In genomic region chr1:236795757-236796719, GRCh38 we compare ENCODE assay signal across 8 cellular contexts. TPM values are rescaled to one million over a fixed set of nuclear protein-coding genes. Genes with fewer than 3 reads are reported as not detected.
DNase-seq lines count a peak whose midpoint lies in the region; ATAC-seq and TF ChIP-seq lines count a peak whose summit lies in the region.

No MANE protein-coding gene starts in this region.

- peaks cover 10% of the 10 kb centered on the region for H3K4me1 Mint-ChIP-seq in GM23338

- peaks cover 42% of the 10 kb centered on the region for H3K79me2 ChIP-seq in GM23338 (replicated peaks; ENCODE audit: insufficient read depth)

- intact Hi-C loops in aorta (cut with DNase I): no loop called here

- 1% methylated on average over 41 of the region's 41 CpGs for WGBS in aorta, 2 donors

- no peaks in the 10 kb centered on the region for H3K36me3 ChIP-seq in GM23338 (ENCODE audit: insufficient read depth)
- H3K36me3 ChIP-seq in neutrophil: no peaks in the 10 kb centered on the region
- no peaks in the 10 kb centered on the region for H3K36me3 ChIP-seq in aorta (ENCODE audit: control insufficient read depth in 1 of 2, insufficient read depth in 2 of 2, low read length in 1 of 2)

- H3F3A ChIP-seq in GM23338 (replicated peaks; ENCODE audit: low read depth): no peaks in the 10 kb centered on the region

- peak overlapping the region; percentile 95 for H3K4me2 ChIP-seq in GM23338

- no peak for DNase-seq in GM12865 (ENCODE audit: low read depth)
- peak; percentile 5 for DNase-seq in GM23338 (ENCODE audit: low spot score)
- peak; percentile 47 for DNase-seq in LHCN-M2 (ENCODE audit: low read depth)
- peak; percentile 15 for DNase-seq in activated CD8-positive, alpha-beta memory T cell treated with anti-CD3 and anti-CD28 coated beads, Interleukin-2, amount 50 U/mL, for 24 hours (ENCODE audit: extremely low read depth)
- peak; percentile 58 for DNase-seq in fibroblast of peridontal ligament (ENCODE audit: extremely low read depth)
- DNase-seq in aorta: no peak
- no peak for DNase-seq in NCI-H1105 treated with DMSO at 0.1 percent for 48 hours (lab: John Stamatoyannopoulos, UW)

- H3K9me3 ChIP-seq in neutrophil (no peaks in the 10 kb centered on the region), aorta (ENCODE audit: control insufficient read depth, low read length) (no peaks in the 10 kb centered on the region)

- H3K9me3 Mint-ChIP-seq in GM23338: no peaks in the 10 kb centered on the region

- H3K9me2 ChIP-seq in GM23338 (ENCODE audit: insufficient read depth): no peaks in the 10 kb centered on the region

- ATAC-seq in GM23338: peak; percentile 11
- peak; percentile 60 for ATAC-seq in aorta (ENCODE audit: low FRiP score)

- H3K27me3 Mint-ChIP-seq in GM23338 (ENCODE audit: insufficient read depth, low read depth, poor library complexity): peaks cover 8% of the 10 kb centered on the region

- H3K4me3 ChIP-seq in GM12865 (ENCODE audit: low read depth, low read length): peak overlapping the region; percentile 84
- H3K4me3 ChIP-seq in GM23338: peak overlapping the region; percentile 94
- H3K4me3 ChIP-seq in neutrophil (ENCODE audit: low read depth in 1 of 2, low read length in 1 of 2): peak overlapping the region; percentile 84 to 98
- peak overlapping the region; percentile 60 to 94 for H3K4me3 ChIP-seq in aorta (ENCODE audit: low read length in 2 of 2)

- peak overlapping the region; percentile 97 for H2AFZ ChIP-seq in GM23338

- TF ChIP-seq CTCF in GM12865 (IDR thresholded peaks at IDR 0.05; ENCODE audit: insufficient read depth, low read depth, low read length, missing control alignments) (no peak), GM23338 (conservative IDR thresholded peaks at IDR 0.05; ENCODE audit: low read depth in 2 of 2) (no peak), neutrophil (IDR thresholded peaks at IDR 0.05) (no peak)

- peak overlapping the region; percentile 94 for H3K4me3 Mint-ChIP-seq in GM23338

- peak overlapping the region; percentile 80 for H3K27ac Mint-ChIP-seq in GM23338

- H3K4me1 ChIP-seq in GM23338 (ENCODE audit: insufficient read depth) (peaks cover 3% of the 10 kb centered on the region; the same call in 1 of the 2 replicates), neutrophil (ENCODE audit: control insufficient read depth in 1 of 2, insufficient read depth in 1 of 2, low read depth in 1 of 2, low read length in 1 of 2) (peaks cover 14 to 17% of the 10 kb centered on the region in 2 experiments), aorta (ENCODE audit: control insufficient read depth in 1 of 2, insufficient read depth in 2 of 2, low read length in 2 of 2) (no peaks in the 10 kb centered on the region)

- no peaks in the 10 kb centered on the region for H3K27me3 ChIP-seq in GM23338 (ENCODE audit: insufficient read depth)
- peaks cover 11% of the 10 kb centered on the region for H3K27me3 ChIP-seq in neutrophil
- H3K27me3 ChIP-seq in aorta (ENCODE audit: control insufficient read depth in 1 of 2, insufficient read depth in 2 of 2, low read length in 1 of 2): no peaks in the 10 kb centered on the region

- no peaks in the 10 kb centered on the region; the same call in 2 of the 3 replicates for H3K36me3 Mint-ChIP-seq in GM23338 (ENCODE audit: low read depth)

- H3K27ac ChIP-seq in GM23338 (ENCODE audit: low read depth) (no peak overlapping the region), neutrophil (peak overlapping the region; percentile 77), aorta (ENCODE audit: low read depth in 1 of 2, low read length in 2 of 2) (peak overlapping the region; percentile 70 to 84)

- peaks cover 13% of the 10 kb centered on the region for H4K20me1 ChIP-seq in GM23338 (replicated peaks; ENCODE audit: insufficient read depth)

TF ChIP-seq in GM23338, 12 proteins besides CTCF, POLR2A, EP300 and RAD21:
- no peak for TF ChIP-seq NANOG (IDR thresholded peaks at IDR 0.05; ENCODE audit: borderline replicate concordance)
- peak; percentile 13 for TF ChIP-seq EZH2 (IDR thresholded peaks at IDR 0.05; ENCODE audit: low read depth, unreplicated experiment)
TF ChIP-seq in GM23338: peak in this region for 1.

RNA-seq across cellular contexts. Expression of gene MTR, which starts 0.9 kb away (rescaled TPM):
- total RNA-seq in GM23338 (2014; rRNA removed; shearing (Covaris generic)): 20.0 and 20.4 TPM in 2 replicates
- polyA plus RNA-seq in GM23338 (2016; fragmentation: Nextera tagmentation; extraction: Ambion mirVana) (6.3 and 6.4 TPM in 2 replicates), aorta (1 to 10 TPM; 4.6 to 10.0 TPM)
- total RNA-seq in LHCN-M2 (2014; rRNA removed) (22.6 and 23.2 TPM in 2 replicates), aorta (10 to 100 TPM; 54.3 to 59.5 TPM)
- 6.4 TPM for polyA plus RNA-seq in LHCN-M2 (2012)

Comparison
In these comparisons a context has a peak if more than half of its experiments do, and no peak if none do; other contexts are left out.
1. DNase-seq: peak in GM23338 (single experiment), LHCN-M2 (single experiment), activated CD8-positive, alpha-beta memory T cell treated with anti-CD3 and anti-CD28 coated beads, Interleukin-2, amount 50 U/mL, for 24 hours (single experiment) and fibroblast of peridontal ligament (single experiment); none in GM12865 (single experiment), aorta (0 of 2) and NCI-H1105 treated with DMSO at 0.1 percent for 48 hours (single experiment).
2. Peak in every context shown above with its lines, with median percentiles within 50 percentile points of each other: H3K4me3 ChIP-seq.